In genomic region chr7:94883676-94884075, GRCh38 we compare ENCODE assay signal across 30 cellular contexts. TPM values are rescaled to one million over a fixed set of nuclear protein-coding genes. Genes with fewer than 3 reads are reported as not detected.
"Had no signal": no experiment of that assay in that cellular context is flagged by ENCODE, and none has a peak within 500 bp of the region (broad histone marks: within the 10 kb centered on the region; RNA-seq: fewer than 3 reads in every experiment).

No MANE protein-coding gene starts in this region.

- H3K4me1 Mint-ChIP-seq: activated CD4-positive, alpha-beta memory T cell treated with anti-CD3 and anti-CD28 coated beads, Interleukin-2, amount 10 ng/mL, durations not matched to agents 7 days and 5 days; activated CD4-positive, alpha-beta T cell treated with anti-CD3 and anti-CD28 coated beads, Interleukin-2, amount 10 ng/mL, durations not matched to agents 7 days and 5 days; activated T-helper 17 cell treated with anti-CD3 and anti-CD28 coated beads, Interleukin-2, amount 50 U/mL, for 72 hours; central memory CD8-positive, alpha-beta T cell; T-helper 17 cell had no signal

- H3K27ac ChIP-seq: brain microvascular endothelial cell, coronary artery, dorsolateral prefrontal cortex, foreskin keratinocyte, gastrocnemius medialis, heart left ventricle had no signal

- H3K36me3 Mint-ChIP-seq: activated naive CD8-positive, alpha-beta T cell had no signal

- ATAC-seq: activated T-cell treated with anti-CD3 and anti-CD28 coated beads, Interleukin-2, amount 50 U/mL, for 4 hours; activated T-helper 17 cell treated with anti-CD3 and anti-CD28 coated beads, Interleukin-2, amount 50 U/mL, for 72 hours; esophagus mucosa; gastrocnemius medialis; heart left ventricle; T-helper 17 cell had no signal

- H3K4me1 ChIP-seq: foreskin keratinocyte, gastrocnemius medialis had no signal

- H3K9me3 Mint-ChIP-seq: activated CD4-positive, alpha-beta memory T cell treated with anti-CD3 and anti-CD28 coated beads, Interleukin-2, amount 10 ng/mL, durations not matched to agents 7 days and 5 days; activated CD4-positive, alpha-beta T cell treated with anti-CD3 and anti-CD28 coated beads, Interleukin-2, amount 10 ng/mL, durations not matched to agents 7 days and 5 days; activated T-cell treated with anti-CD3 and anti-CD28 coated beads, Interleukin-2, amount 50 U/mL, for 4 hours; T-helper 2 cell treated with Interferon-gamma antibody and Interleukin-4, amounts not matched to agents 5 μg/mL and 100 μg/mL, for 36 hours had no signal

- H3K27ac Mint-ChIP-seq: activated CD4-positive, alpha-beta memory T cell treated with anti-CD3 and anti-CD28 coated beads, Interleukin-2, amount 10 ng/mL, durations not matched to agents 7 days and 5 days; activated CD4-positive, alpha-beta T cell treated with anti-CD3 and anti-CD28 coated beads, Interleukin-2, amount 10 ng/mL, durations not matched to agents 7 days and 5 days; activated naive CD8-positive, alpha-beta T cell; activated T-helper 17 cell treated with anti-CD3 and anti-CD28 coated beads, Interleukin-2, amount 50 U/mL, for 72 hours; dendritic cell treated with granulocyte-macrophage colony-stimulating factor and Interleukin-4, amounts not matched to agents 40 ng/mL and 50 ng/mL, for 4 days; endodermal cell; T-helper 17 cell; T-helper 2 cell treated with Interferon-gamma antibody and Interleukin-4, amounts not matched to agents 5 μg/mL and 100 μg/mL, for 36 hours had no signal

- H3K4me3 ChIP-seq: coronary artery, dorsolateral prefrontal cortex, gastrocnemius medialis, heart left ventricle had no signal

- H3K9me3 ChIP-seq: gastrocnemius medialis had no signal

- H3K27me3 ChIP-seq: brain microvascular endothelial cell, dorsolateral prefrontal cortex, foreskin keratinocyte, gastrocnemius medialis, heart left ventricle had no signal

- DNase-seq: activated CD4-positive, alpha-beta memory T cell treated with anti-CD3 and anti-CD28 coated beads, Interleukin-2, amount 10 ng/mL, durations not matched to agents 7 days and 5 days; activated CD4-positive, alpha-beta T cell treated with anti-CD3 and anti-CD28 coated beads for 1 hour; activated CD4-positive, alpha-beta T cell treated with anti-CD3 and anti-CD28 coated beads for 4 hours; activated CD4-positive, alpha-beta T cell treated with anti-CD3 and anti-CD28 coated beads, Interleukin-2, amount 10 ng/mL, durations not matched to agents 7 days and 5 days; activated CD4-positive, alpha-beta T cell treated with anti-CD3 and anti-CD28 coated beads, Interleukin-2, amount 50 U/mL, for 4 hours; activated effector memory CD4-positive, alpha-beta T cell treated with Interleukin-2 at 50 U/mL for 16 hours; activated gamma-delta T cell treated with Interleukin-2 at 50 U/mL for 16 hours; activated naive CD4-positive, alpha-beta T cell treated with anti-CD3 and anti-CD28 coated beads, Interleukin-2, amount 50 U/mL, for 16 hours; activated naive CD4-positive, alpha-beta T cell treated with Interleukin-2 at 50 U/mL for 16 hours; activated T-cell treated with anti-CD3 and anti-CD28 coated beads, Interleukin-2, amount 50 U/mL, for 4 hours; amniotic stem cell; anterior cingulate cortex; brain microvascular endothelial cell; dorsolateral prefrontal cortex; effector memory CD4-positive, alpha-beta T cell; endodermal cell; gastrocnemius medialis; glutamatergic neuron; heart left ventricle; T-helper 1 cell; T-helper 17 cell; T1000 had no signal

- H3K27me3 Mint-ChIP-seq: activated CD4-positive, alpha-beta memory T cell treated with anti-CD3 and anti-CD28 coated beads, Interleukin-2, amount 10 ng/mL, durations not matched to agents 7 days and 5 days; activated CD4-positive, alpha-beta T cell treated with anti-CD3 and anti-CD28 coated beads, Interleukin-2, amount 10 ng/mL, durations not matched to agents 7 days and 5 days; dendritic cell treated with granulocyte-macrophage colony-stimulating factor and Interleukin-4, amounts not matched to agents 40 ng/mL and 50 ng/mL, for 4 days had no signal

- H3K4me3 Mint-ChIP-seq: activated CD4-positive, alpha-beta memory T cell treated with anti-CD3 and anti-CD28 coated beads, Interleukin-2, amount 10 ng/mL, durations not matched to agents 7 days and 5 days; activated CD4-positive, alpha-beta T cell treated with anti-CD3 and anti-CD28 coated beads, Interleukin-2, amount 10 ng/mL, durations not matched to agents 7 days and 5 days; activated naive CD8-positive, alpha-beta T cell; activated T-cell treated with anti-CD3 and anti-CD28 coated beads, Interleukin-2, amount 50 U/mL, for 4 hours; activated T-helper 17 cell treated with anti-CD3 and anti-CD28 coated beads, Interleukin-2, amount 50 U/mL, for 72 hours; central memory CD8-positive, alpha-beta T cell; dendritic cell treated with granulocyte-macrophage colony-stimulating factor and Interleukin-4, amounts not matched to agents 40 ng/mL and 50 ng/mL, for 4 days; endodermal cell; T-helper 17 cell; T-helper 2 cell treated with Interferon-gamma antibody and Interleukin-4, amounts not matched to agents 5 μg/mL and 100 μg/mL, for 36 hours had no signal

- H3K36me3 ChIP-seq: brain microvascular endothelial cell, gastrocnemius medialis, heart left ventricle had no signal

RNA-seq across cellular contexts. Expression of gene PPP1R9A, which starts 23.7 kb away (rescaled TPM):
- total RNA-seq: activated CD4-positive, alpha-beta memory T cell treated with anti-CD3 and anti-CD28 coated beads, Interleukin-2, amount 10 ng/mL, durations not matched to agents 7 days and 5 days; activated CD4-positive, alpha-beta T cell treated with anti-CD3 and anti-CD28 coated beads, Interleukin-2, amount 10 ng/mL, durations not matched to agents 7 days and 5 days; activated T-helper 17 cell treated with anti-CD3 and anti-CD28 coated beads, Interleukin-2, amount 50 U/mL, for 72 hours; foreskin keratinocyte had no signal
